Comparison of ENCODE assay signal across 2 cellular contexts in genomic region chr17:17019891-17020456, GRCh38.
TF ChIP-seq lines count a peak whose summit lies in the region.

No MANE protein-coding gene starts in this region.

TF ChIP-seq in H1, 55 proteins besides CTCF, POLR2A, EP300 and RAD21:
- no peak for TF ChIP-seq SP4 (IDR thresholded peaks at IDR 0.05; ENCODE audit: low read length)
- TF ChIP-seq NRF1 (IDR thresholded peaks at IDR 0.05; ENCODE audit: low read depth, low read length): no peak
- no peak for TF ChIP-seq RFX5 (IDR thresholded peaks at IDR 0.05; ENCODE audit: borderline replicate concordance, low read depth, low read length)
- no peak for TF ChIP-seq GTF2F1 (IDR thresholded peaks at IDR 0.05; ENCODE audit: borderline replicate concordance, low read depth, low read length)
- TF ChIP-seq CBX5 (IDR thresholded peaks at IDR 0.05; ENCODE audit: low read depth, low read length): no peak

TF ChIP-seq in SK-N-SH, 30 proteins besides CTCF, POLR2A, EP300 and RAD21:
- TF ChIP-seq ZBTB33 (IDR thresholded peaks at IDR 0.05; ENCODE audit: borderline replicate concordance, low read depth) (no peak), FOXJ3 (CRISPR knock-in tag; IDR thresholded peaks at IDR 0.05) (no peak), RCOR1 (IDR thresholded peaks at IDR 0.05; ENCODE audit: low read length) (no peak), YY1 (IDR thresholded peaks at IDR 0.05; ENCODE audit: low read depth) (no peak), MEF2A (IDR thresholded peaks at IDR 0.05; ENCODE audit: borderline replicate concordance, low read depth) (no peak), RXRA (IDR thresholded peaks at IDR 0.05; ENCODE audit: borderline replicate concordance, low read depth) (no peak), TCF12 (IDR thresholded peaks at IDR 0.05) (no peak)
